In the genomic region with DNA sequence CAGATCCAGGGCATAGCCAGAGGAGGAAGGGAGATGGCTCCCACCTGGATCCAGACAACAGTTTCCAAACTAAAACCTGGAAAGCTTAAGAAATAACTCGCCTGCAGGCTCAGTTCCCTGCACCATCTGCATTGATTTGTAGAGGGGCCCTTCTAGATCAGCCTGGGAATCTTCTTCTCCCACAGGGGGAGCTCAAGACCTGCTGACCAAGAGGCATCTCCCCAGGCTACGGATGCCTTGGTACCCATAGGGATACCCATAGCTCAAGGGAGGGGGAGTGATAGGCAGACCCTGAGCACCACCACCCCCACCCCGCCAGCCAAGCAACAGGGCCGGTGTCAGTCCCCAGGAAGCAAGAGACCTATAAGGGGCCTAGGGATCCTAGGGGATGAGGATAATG, we compare ENCODE assay signal across 9 cellular contexts.
A peak's percentile ranks its signal among the peaks of the same experiment; 100 is the strongest.
DNase-seq lines count a peak whose midpoint lies in the region; ATAC-seq and TF ChIP-seq lines count a peak whose summit lies in the region.
"Had no signal": no experiment of that assay in that cellular context is flagged by ENCODE, and none has a peak within 500 bp of the region (broad histone marks: within the 10 kb centered on the region; RNA-seq: fewer than 3 reads in every experiment).

No MANE protein-coding gene starts in this region.

- peak; percentile 58 for ATAC-seq in HG03159 (IDR thresholded peaks at IDR 0.05; ENCODE audit: unreplicated experiment)
- ATAC-seq in GM19452 (IDR thresholded peaks at IDR 0.05; ENCODE audit: unreplicated experiment): no peak
- ATAC-seq in GM19324 (IDR thresholded peaks at IDR 0.05; ENCODE audit: low FRiP score, unreplicated experiment): no peak

- no peaks in the 10 kb centered on the region for H3F3A ChIP-seq in SU-DHL-6 (ENCODE audit: insufficient read depth)

- H3K79me2 ChIP-seq in SU-DHL-6 (ENCODE audit: insufficient read depth, low read length): no peaks in the 10 kb centered on the region

- H3K27ac ChIP-seq in SU-DHL-6 (ENCODE audit: low read depth, low read length) (no peak overlapping the region), iPS DF 6.9 (ENCODE audit: low read length) (no peak overlapping the region)

- H3K9ac ChIP-seq in SU-DHL-6 (ENCODE audit: low read length): no peak overlapping the region

- no peaks in the 10 kb centered on the region for H4K20me1 ChIP-seq in SU-DHL-6 (ENCODE audit: low read depth, low read length)

- H3K4me2 ChIP-seq in SU-DHL-6 (ENCODE audit: low read depth, low read length, poor library complexity, severe bottlenecking): no peak overlapping the region

- no peaks in the 10 kb centered on the region for H3K36me3 ChIP-seq in SU-DHL-6 (ENCODE audit: low read length)
- no peaks in the 10 kb centered on the region for H3K36me3 ChIP-seq in iPS DF 6.9 (ENCODE audit: control insufficient read depth, insufficient read depth, low read length)

- H3K27me3 ChIP-seq in SU-DHL-6 (ENCODE audit: low read length): 0 out of 2 replicates have a peak, but pooled peaks cover 3% of the 10 kb centered on the region
- H3K27me3 ChIP-seq in iPS DF 6.9 (ENCODE audit: control insufficient read depth, insufficient read depth, low read length): no peaks in the 10 kb centered on the region

- H3K9me3 ChIP-seq in SU-DHL-6 (ENCODE audit: insufficient read depth, low read length) (no peaks in the 10 kb centered on the region), iPS DF 6.9 (ENCODE audit: control insufficient read depth, insufficient read depth, low read length) (no peaks in the 10 kb centered on the region)

- H3K9me2 ChIP-seq in SU-DHL-6 (replicated peaks; ENCODE audit: insufficient read depth, low read length): no peaks in the 10 kb centered on the region

- peak; percentile 28 for TF ChIP-seq CTCF in SU-DHL-6 (IDR thresholded peaks at IDR 0.05; ENCODE audit: insufficient read depth, low read length, poor library complexity, severe bottlenecking)

- whole genome bisulfite sequencing in iPS DF 6.9 (ENCODE audit: insufficient coverage, insufficient read length): no CpG with 5 or more reads among the region's 4 CpGs

- H3K4me1 ChIP-seq in iPS DF 6.9 (ENCODE audit: control insufficient read depth, insufficient read depth, low read length): no peaks in the 10 kb centered on the region

- peak; percentile 14 for DNase-seq in activated CD4-positive, alpha-beta T cell treated with anti-CD3 and anti-CD28 coated beads for 48 hours
- no peak for DNase-seq in activated CD4-positive, alpha-beta T cell treated with anti-CD3 and anti-CD28 coated beads, Interleukin-2, amount 50 U/mL, for 4 hours
- DNase-seq in iPS DF 6.9 (ENCODE audit: low read depth, low spot score): peak; percentile 48
- DNase-seq in DMS153 (lab: John Stamatoyannopoulos, UW): no peak
- DNase-seq: activated T-cell treated with anti-CD3 and anti-CD28 coated beads, Interleukin-2, amount 50 U/mL, for 4 hours had no signal

- no peak overlapping the region for H3K4me3 ChIP-seq in SU-DHL-6 (ENCODE audit: insufficient read depth, low read length, poor library complexity, severe bottlenecking)
- H3K4me3 ChIP-seq in iPS DF 6.9 (ENCODE audit: low read length): no peak overlapping the region

- H2AFZ ChIP-seq in SU-DHL-6 (ENCODE audit: low read depth, low read length, severe bottlenecking): no peak overlapping the region

Comparison
In these comparisons a context has a peak if more than half of its experiments do, and no peak if none do; other contexts are left out.
1. DNase-seq: peak in activated CD4-positive, alpha-beta T cell treated with anti-CD3 and anti-CD28 coated beads for 48 hours (single experiment) and iPS DF 6.9 (single experiment); none in activated CD4-positive, alpha-beta T cell treated with anti-CD3 and anti-CD28 coated beads, Interleukin-2, amount 50 U/mL, for 4 hours (0 of 2) and DMS153 (single experiment).